ENCODE assay signal across 26 cellular contexts in the genomic region with DNA sequence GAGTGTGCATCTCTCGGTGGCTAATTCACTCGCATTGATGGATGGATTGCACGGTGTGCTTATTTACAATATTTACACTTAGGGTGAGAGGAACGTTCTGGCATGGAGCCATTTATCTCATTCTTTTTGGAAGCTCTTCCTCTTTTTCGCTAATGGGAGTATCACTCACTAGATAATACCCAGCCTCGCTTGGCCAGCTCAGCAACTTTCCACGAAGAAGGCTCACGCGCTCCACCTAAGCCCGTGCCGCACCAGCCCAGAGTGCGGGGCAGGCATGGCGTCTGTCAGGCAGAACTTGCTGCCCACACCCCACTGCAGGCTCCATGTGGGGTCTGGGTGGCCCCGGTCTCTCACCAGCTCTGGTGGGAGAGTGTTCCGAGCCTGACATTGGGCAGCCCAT.
"Had no signal": no experiment of that assay in that cellular context is flagged by ENCODE, and none has a peak within 500 bp of the region (broad histone marks: within the 10 kb centered on the region; RNA-seq: fewer than 3 reads in every experiment).

No MANE protein-coding gene starts in this region.

- H3K27ac ChIP-seq: brain microvascular endothelial cell, dorsolateral prefrontal cortex, epithelial cell of prostate, thyroid gland, vagina had no signal

- H3K9me3 ChIP-seq: thyroid gland, vagina had no signal

- H3K36me3 ChIP-seq: brain microvascular endothelial cell, thyroid gland, vagina had no signal

- ATAC-seq: activated CD4-positive, CD25-positive, alpha-beta regulatory T cell treated with anti-CD3 and anti-CD28 coated beads, Interleukin-2, amount 50 U/mL, for 24 hours; activated CD8-positive, alpha-beta T cell treated with anti-CD3 and anti-CD28 coated beads, Interleukin-2, amount 10 ng/mL, durations not matched to agents 7 days and 5 days; activated naive CD8-positive, alpha-beta T cell treated with anti-CD3 and anti-CD28 coated beads, Interleukin-2, amount 50 U/mL, for 24 hours; left lobe of liver had no signal

- DNase-seq: activated CD4-positive, alpha-beta T cell treated with anti-CD3 and anti-CD28 coated beads, Interleukin-2, amount 10 ng/mL, durations not matched to agents 7 days and 5 days; activated CD8-positive, alpha-beta memory T cell treated with anti-CD3 and anti-CD28 coated beads, Interleukin-2, amount 50 U/mL, for 4 hours; activated CD8-positive, alpha-beta T cell treated with anti-CD3 and anti-CD28 coated beads, Interleukin-2, amount 10 ng/mL, durations not matched to agents 7 days and 5 days; activated effector memory CD4-positive, alpha-beta T cell treated with Interleukin-2 at 50 U/mL for 16 hours; activated naive CD4-positive, alpha-beta T cell treated with anti-CD3 and anti-CD28 coated beads, Interleukin-2, amount 10 ng/mL, durations not matched to agents 7 days and 5 days; activated naive CD8-positive, alpha-beta T cell treated with anti-CD3 and anti-CD28 coated beads, Interleukin-2, amount 50 U/mL, for 24 hours; activated T-cell treated with anti-CD3 and anti-CD28 coated beads, Interleukin-2, amount 50 U/mL, for 48 hours; anterior cingulate cortex; brain microvascular endothelial cell; central memory CD4-positive, alpha-beta T cell; dorsolateral prefrontal cortex; foreskin fibroblast; hippocampal formation; midbrain; stimulated activated CD4-positive, alpha-beta T cell treated with anti-CD3 and anti-CD28 coated beads, Interleukin-12 subunit alpha, Interleukin-12 subunit beta, amount 100 ng/mL, for 4 hours; stimulated activated CD4-positive, alpha-beta T cell treated with anti-CD3 and anti-CD28 coated beads, Interleukin-1b, Interleukin-23, amount 100 ng/mL, for 48 hours; stimulated activated CD8-positive, alpha-beta memory T cell treated with anti-CD3 and anti-CD28 coated beads, Interleukin-4, amount 100 ng/mL, for 48 hours; stimulated activated naive CD4-positive, alpha-beta T cell treated with Interleukin-2 at 50 U/mL for 16 hours; thyroid gland had no signal

- H3K27me3 ChIP-seq: brain microvascular endothelial cell, dorsolateral prefrontal cortex, thyroid gland, vagina had no signal

- FAIRE-seq: colon, keratinocyte had no signal

- H3K4me3 ChIP-seq: dorsolateral prefrontal cortex, lung, thyroid gland, vagina had no signal
